ENCODE assay signal across 8 cellular contexts in genomic region chr14:57390806-57391562, GRCh38. TPM values are rescaled to one million over a fixed set of nuclear protein-coding genes. Genes with fewer than 3 reads are reported as not detected.
A peak's percentile ranks its signal among the peaks of the same experiment; 100 is the strongest.
DNase-seq lines count a peak whose midpoint lies in the region; ATAC-seq, FAIRE-seq and TF ChIP-seq lines count a peak whose summit lies in the region.

No MANE protein-coding gene starts in this region.

- H3K27me3 ChIP-seq in A673 (replicated peaks; ENCODE audit: insufficient read depth, low read depth, low read length, poor library complexity), result no peaks in the 10 kb centered on the region

- intact Hi-C loops in A673 (cut with micrococcal nuclease; ENCODE audit: unreplicated experiment), result no loop called here

- H3K27ac ChIP-seq in A673 (ENCODE audit: low read depth, low read length, poor library complexity, severe bottlenecking), result peak overlapping the region; percentile 87

- CTCF ChIA-PET in A673 (lab: Charles Lee), result no interaction called here

- no TSS peak for BruUV-seq in A673 (replicated peaks; lab: Mats Ljungman, UMichigan)

- peak; percentile 33 for FAIRE-seq in GM18507 (lab: Jason Lieb, UNC)

- H3K4me3 ChIP-seq in A673 (ENCODE audit: low read depth, low read length, poor library complexity, severe bottlenecking), result peak overlapping the region; percentile 87

- peak; percentile 38 for ATAC-seq in HG02973 (IDR thresholded peaks at IDR 0.05; ENCODE audit: unreplicated experiment)

- H3K4me1 ChIP-seq in A673 (ENCODE audit: insufficient read depth, low read length, poor library complexity, severe bottlenecking), result peaks cover 15% of the 10 kb centered on the region

- no peaks in the 10 kb centered on the region for H3K9me3 ChIP-seq in A673 (ENCODE audit: low read depth, low read length, poor library complexity, severe bottlenecking)

- H3K36me3 ChIP-seq in A673 (ENCODE audit: insufficient read depth, low read length, poor library complexity, severe bottlenecking), result peaks cover 19% of the 10 kb centered on the region

- DNase-seq in A673 (ENCODE audit: low spot score) (peak; percentile 39), GM18507 (ENCODE audit: extremely low spot score, insufficient read length, low read depth) (peak; percentile 25), NOMO-1 treated with DMSO at 0.1 percent for 48 hours (lab: John Stamatoyannopoulos, UW; ENCODE audit: unreplicated experiment) (peak; percentile 33), germinal center (ENCODE audit: low spot score) (peak; percentile 29), occipital lobe (lab: John Stamatoyannopoulos, UW) (peak; percentile 35), GF-D8 (lab: John Stamatoyannopoulos, UW) (no peak)
- DNase-seq in activated effector memory CD4-positive, alpha-beta T cell treated with Interleukin-2 at 50 U/mL for 16 hours, result peak; percentile 27

- no peak for TF ChIP-seq CTCF in A673 (conservative IDR thresholded peaks at IDR 0.05; ENCODE audit: low read depth, low read length)

- POLR2A ChIA-PET in A673 (lab: Charles Lee; ENCODE audit: low non-redundant PET), result no interaction called here

RNA-seq across cellular contexts. Expression of gene NAA30, which starts 0.6 kb away (rescaled TPM):
- total RNA-seq in A673 (2021), result 26.5 and 34.3 TPM in 2 replicates
- 80.2 TPM for total RNA-seq in occipital lobe
